ENCODE assay signal across 11 cellular contexts in the genomic region with DNA sequence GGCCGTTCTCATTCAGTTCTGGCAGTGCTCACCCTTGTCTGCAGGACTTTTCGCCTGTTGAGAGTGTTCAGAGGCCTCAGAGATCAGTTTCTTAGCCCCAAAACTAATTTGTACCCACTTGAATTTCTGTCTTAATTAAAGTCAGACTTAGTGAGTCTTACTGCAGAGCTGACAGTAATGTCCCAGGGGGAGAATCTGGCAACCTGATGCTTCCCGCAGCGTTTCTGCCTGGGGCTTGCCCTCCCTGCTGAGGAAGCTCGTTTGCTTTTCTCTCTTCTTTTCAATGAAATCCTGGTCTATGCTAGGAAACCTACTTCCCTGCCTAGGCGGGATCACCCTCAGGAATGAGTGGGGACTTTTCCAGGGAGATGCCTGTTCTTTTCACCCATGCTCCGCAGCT. TPM values are rescaled to one million over a fixed set of nuclear protein-coding genes. Genes with fewer than 3 reads are reported as not detected.
A peak's percentile ranks its signal among the peaks of the same experiment; 100 is the strongest.
DNase-seq lines count a peak whose midpoint lies in the region; ATAC-seq, FAIRE-seq and TF ChIP-seq lines count a peak whose summit lies in the region.
"Had no signal": no experiment of that assay in that cellular context is flagged by ENCODE, and none has a peak within 500 bp of the region (broad histone marks: within the 10 kb centered on the region; RNA-seq: fewer than 3 reads in every experiment).

No MANE protein-coding gene starts in this region.

- H3K27me3 ChIP-seq in HepG2 (ENCODE audit: control insufficient read depth in 1 of 2, insufficient read depth in 2 of 2, low read length in 2 of 2), result no peaks in the 10 kb centered on the region
- H3K27me3 ChIP-seq in right lobe of liver, result no peaks in the 10 kb centered on the region
- H3K27me3 ChIP-seq in K562 (ENCODE audit: control insufficient read depth in 2 of 2, insufficient read depth in 2 of 2, low read length in 2 of 2), result no peaks in the 10 kb centered on the region
- H3K27me3 ChIP-seq: BLaER1, left lung had no signal

- H3K9me1 ChIP-seq in K562 (ENCODE audit: control insufficient read depth, insufficient read depth, low read length), result no peaks in the 10 kb centered on the region

- BruUV-seq in HepG2 (replicated peaks; lab: Mats Ljungman, UMichigan), result no TSS peak
- BruUV-seq in K562 (replicated peaks; lab: Mats Ljungman, UMichigan), result no TSS peak

- CTCF ChIA-PET in HepG2 (lab: Yijun Ruan, JAX; ENCODE audit: low intra/inter-chr PET ratio, low total read pairs) (no interaction called here), K562 (lab: Yijun Ruan, JAX; ENCODE audit: low intra/inter-chr PET ratio) (no interaction called here)

- TF ChIP-seq POLR2A in HepG2 (IDR thresholded peaks at IDR 0.05; ENCODE audit: insufficient read depth in 1 of 2, low read depth in 2 of 2, low read length in 2 of 2) (no peak), right lobe of liver (IDR thresholded peaks at IDR 0.05) (no peak), K562 (conservative IDR thresholded peaks at IDR 0.05) (no peak)

- no peak for TF ChIP-seq RAD21 in HepG2 (CRISPR knock-in tag; IDR thresholded peaks at IDR 0.05)
- TF ChIP-seq RAD21 in K562 (CRISPR knock-in tag; conservative IDR thresholded peaks at IDR 0.05 in 1 of 2, IDR thresholded peaks at IDR 0.05 in 1 of 2), result no peak

- intact Hi-C loops in HepG2 (cut with micrococcal nuclease; ENCODE audit: unreplicated experiment), result no loop called here
- intact Hi-C loops in right lobe of liver (cut with DNase I), result no loop called here
- intact Hi-C loops in K562 (cut with micrococcal nuclease), result no loop called here

- TF ChIP-seq EP300 in HepG2 (IDR thresholded peaks at IDR 0.05; ENCODE audit: low read depth in 2 of 2, low read length in 2 of 2), result no peak
- no peak for TF ChIP-seq EP300 in HepG2 (CRISPR knock-in tag; IDR thresholded peaks at IDR 0.05; ENCODE audit: borderline replicate concordance)
- no peak for TF ChIP-seq EP300 in K562 (IDR thresholded peaks at IDR 0.05; ENCODE audit: low read length)

- peak overlapping the region; percentile 89 for H3K27ac ChIP-seq in HepG2 (ENCODE audit: extremely low read length, insufficient read depth, low read length)
- no peak overlapping the region for H3K27ac ChIP-seq in right lobe of liver
- H3K27ac ChIP-seq in K562 (ENCODE audit: extremely low read depth, low read depth, low read length), result peak overlapping the region; percentile 100
- H3K27ac ChIP-seq: BLaER1 had no signal

- DNase-seq in HepG2 (ENCODE audit: low spot score) (no peak), right lobe of liver (no peak), K562 (ENCODE audit: extremely low read depth in 1 of 4, low spot score in 3 of 4) (no peak), nephron progenitor cell (no peak), AG08395 (ENCODE audit: low spot score) (no peak)
- DNase-seq in stimulated activated naive CD8-positive, alpha-beta T cell treated with anti-CD3 and anti-CD28 coated beads, Interleukin-15, amount 100 ng/mL, for 72 hours, result no peak
- DNase-seq: right cardiac atrium had no signal

- ATAC-seq in HepG2 (no peak), right lobe of liver (no peak), K562 (no peak), HG02571 (IDR thresholded peaks at IDR 0.05; ENCODE audit: unreplicated experiment) (no peak), GM18870 (IDR thresholded peaks at IDR 0.05; ENCODE audit: unreplicated experiment) (no peak)
- ATAC-seq in stimulated activated naive CD8-positive, alpha-beta T cell treated with anti-CD3 and anti-CD28 coated beads, Interleukin-15, amount 100 ng/mL, for 72 hours, result no peak

- no peak for FAIRE-seq in HepG2 (lab: Jason Lieb, UNC)
- no peak for FAIRE-seq in K562 (lab: Jason Lieb, UNC)

- TF ChIP-seq CTCF in HepG2 (CRISPR knock-in tag; IDR thresholded peaks at IDR 0.05), result no peak
- TF ChIP-seq CTCF in right lobe of liver (IDR thresholded peaks at IDR 0.05), result no peak
- no peak for TF ChIP-seq CTCF in K562 (IDR thresholded peaks at IDR 0.05 in 2 of 3, conservative IDR thresholded peaks at IDR 0.05 in 1 of 3; ENCODE audit: insufficient read depth in 2 of 3, low read depth in 1 of 3, low read length in 3 of 3)
- no peak for TF ChIP-seq CTCF in nephron progenitor cell (IDR thresholded peaks at IDR 0.05)

- POLR2A ChIA-PET in HepG2 (lab: Yijun Ruan, JAX) (interaction anchor here (1.3 to 1.9 kb wide), 2 partner anchors 21 to 72 kb away, joined by 5 to 6 read pairs; no protein-coding TSS in a partner anchor), K562 (lab: Yijun Ruan, JAX) (interaction anchor here (1.4 kb wide), 1 partner anchor 8 kb away, joined by 5 read pairs; no protein-coding TSS in a partner anchor)

- H3K36me3 ChIP-seq in HepG2 (replicated peaks in 1 of 2; ENCODE audit: control insufficient read depth in 1 of 2, insufficient read depth in 2 of 2, low read length in 2 of 2) (peaks cover 13 to 55% of the 10 kb centered on the region in 2 experiments), right lobe of liver (peaks cover 0 to 9% (median 2%) of the 10 kb centered on the region in 4 donors), K562 (ENCODE audit: control insufficient read depth, insufficient read depth, low read length) (peaks cover 70% of the 10 kb centered on the region)

- in situ Hi-C loops in HepG2 (cut with HindIII; ENCODE audit: extremely low pct_ligation_motif_present, low pct_unique_long_range_greater_than_20kb), result no loop called here
- in situ Hi-C loops in K562 (cut with MboI), result no loop called here

- H3K4me2 ChIP-seq in HepG2 (ENCODE audit: low read depth, low read length) (no peak overlapping the region), K562 (ENCODE audit: insufficient read depth, low read length) (no peak overlapping the region)
- H3K4me2 ChIP-seq: BLaER1 had no signal

- H3K36me3 Mint-ChIP-seq in nephron progenitor cell (ENCODE audit: low read depth), result peaks cover 75% of the 10 kb centered on the region

- no peaks in the 10 kb centered on the region for H3K9me3 ChIP-seq in HepG2 (ENCODE audit: low read length)
- H3K9me3 ChIP-seq in right lobe of liver, result no peaks in the 10 kb centered on the region
- peaks cover 47% of the 10 kb centered on the region for H3K9me3 ChIP-seq in K562 (replicated peaks; ENCODE audit: control insufficient read depth, insufficient read depth, low read depth, low read length)

- H3K4me3 ChIP-seq in HepG2 (replicated peaks in 1 of 3; ENCODE audit: insufficient read depth in 1 of 3, low read depth in 2 of 3, low read length in 3 of 3) (no peak overlapping the region), right lobe of liver (no peak overlapping the region), K562 (no peak overlapping the region)
- H3K4me3 ChIP-seq: BLaER1, left lung had no signal

- H3K4me1 Mint-ChIP-seq in nephron progenitor cell, result no peaks in the 10 kb centered on the region
- peaks cover 23% of the 10 kb centered on the region for H3K4me1 Mint-ChIP-seq in stimulated activated naive CD8-positive, alpha-beta T cell treated with anti-CD3 and anti-CD28 coated beads, Interleukin-15, amount 100 ng/mL, for 72 hours

- 97% methylated on average over 7 of the region's 7 CpGs for WGBS in HepG2 (ENCODE audit: low lambda C conversion rate)
- 92% methylated on average over 2 of the region's 7 CpGs for WGBS in right lobe of liver (ENCODE audit: insufficient coverage, low coverage, low lambda C conversion rate, missing lambda C conversion rate)
- WGBS in K562 (ENCODE audit: insufficient coverage, low coverage, missing lambda C conversion rate), result 96% methylated on average over 6 of the region's 7 CpGs

- H3K79me2 ChIP-seq in HepG2 (ENCODE audit: insufficient read depth, low read length) (no peaks in the 10 kb centered on the region), K562 (ENCODE audit: control insufficient read depth, insufficient read depth, low read length) (no peaks in the 10 kb centered on the region)

- H4K20me1 ChIP-seq in HepG2 (ENCODE audit: insufficient read depth, low read length) (peaks cover 12% of the 10 kb centered on the region; the same call in 1 of the 2 replicates), K562 (replicated peaks; ENCODE audit: control insufficient read depth, insufficient read depth, low read length) (peaks cover 6% of the 10 kb centered on the region)

- H3K27me3 Mint-ChIP-seq in nephron progenitor cell (ENCODE audit: low read depth, poor library complexity), result no peaks in the 10 kb centered on the region
- H3K27me3 Mint-ChIP-seq in stimulated activated naive CD8-positive, alpha-beta T cell treated with anti-CD3 and anti-CD28 coated beads, Interleukin-15, amount 100 ng/mL, for 72 hours, result no peaks in the 10 kb centered on the region

- H3K27ac Mint-ChIP-seq in nephron progenitor cell, result peak overlapping the region; percentile 88
- H3K27ac Mint-ChIP-seq in stimulated activated naive CD8-positive, alpha-beta T cell treated with anti-CD3 and anti-CD28 coated beads, Interleukin-15, amount 100 ng/mL, for 72 hours, result peak overlapping the region in 1 of 2 donors; percentile 99

- H2AFZ ChIP-seq in HepG2 (ENCODE audit: low read length) (no peak overlapping the region), K562 (ENCODE audit: low read depth, low read length) (no peak overlapping the region)

- H3K9me3 Mint-ChIP-seq in nephron progenitor cell, result peaks cover 16% of the 10 kb centered on the region
- peaks cover 0 to 19% of the 10 kb centered on the region in 2 donors for H3K9me3 Mint-ChIP-seq in stimulated activated naive CD8-positive, alpha-beta T cell treated with anti-CD3 and anti-CD28 coated beads, Interleukin-15, amount 100 ng/mL, for 72 hours

- no peak overlapping the region for H3K4me3 Mint-ChIP-seq in nephron progenitor cell
- H3K4me3 Mint-ChIP-seq in stimulated activated naive CD8-positive, alpha-beta T cell treated with anti-CD3 and anti-CD28 coated beads, Interleukin-15, amount 100 ng/mL, for 72 hours, result no peak overlapping the region

- peaks cover 7% of the 10 kb centered on the region for H3K4me1 ChIP-seq in HepG2 (ENCODE audit: insufficient read depth, low read length)
- H3K4me1 ChIP-seq in right lobe of liver, result no peaks in the 10 kb centered on the region
- peaks cover 2 to 16% of the 10 kb centered on the region in 2 experiments; a peak in 4 of 5 replicates for H3K4me1 ChIP-seq in K562 (replicated peaks in 1 of 2; ENCODE audit: control insufficient read depth in 2 of 2, insufficient read depth in 2 of 2, low read length in 2 of 2)
- H3K4me1 ChIP-seq: BLaER1, left lung had no signal

- H3K9ac ChIP-seq in HepG2 (ENCODE audit: insufficient read depth, low read depth, low read length), result no peak overlapping the region
- H3K9ac ChIP-seq in K562 (ENCODE audit: insufficient read depth in 1 of 2, low read depth in 2 of 2, low read length in 2 of 2), result peak overlapping the region in 1 of 2 experiments; percentile 66; a peak in 1 of 4 replicates
- H3K9ac ChIP-seq: BLaER1 had no signal

RNA-seq across cellular contexts. Expression of a gene that starts 25.3 kb away (rescaled TPM):
- total RNA-seq in HepG2 (2016; rRNA removed; fragmentation: Illumina TruSeq; extraction: Trizol) (13.0 and 17.0 TPM in 2 replicates), right lobe of liver (10 to 100 TPM in 3 of 6 experiments, 1 to 10 TPM in 3; 2.6 to 17.5 (median 7.6) TPM), K562 (2014; rRNA removed) (5.8 and 8.3 TPM in 2 replicates), K562 (2014; rRNA removed; fragmentation: Illumina TruSeq; extraction: Trizol) (2.8 and 3.2 TPM in 2 replicates), K562 (2015; rRNA removed; fragmentation: Illumina TruSeq; extraction: Trizol) (4.2 and 4.3 TPM in 2 replicates), K562 (2021) (12.9 and 13.0 TPM in 2 replicates)
- 18.8 and 21.7 TPM in 2 replicates for total RNA-seq in HepG2 (2016; cell fraction: cytosol; rRNA removed; fragmentation: Illumina TruSeq; extraction: Trizol; ENCODE audit: low read depth)
- total RNA-seq in HepG2 (2016; cell fraction: insoluble cytoplasmic fraction; rRNA removed; fragmentation: Illumina TruSeq; extraction: Trizol), result 11.4 and 16.1 TPM in 2 replicates
- total RNA-seq in HepG2 (2016; cell fraction: membrane; rRNA removed; fragmentation: Illumina TruSeq; extraction: Trizol), result 40.2 and 47.3 TPM in 2 replicates
- 7.6 and 10.0 TPM in 2 replicates for total RNA-seq in HepG2 (2016; cell fraction: nucleus; rRNA removed; fragmentation: Illumina TruSeq; extraction: Trizol)
- polyA plus RNA-seq in HepG2 (2011; rRNA removed) (40.4 and 51.0 TPM in 2 replicates), K562 (2011; rRNA removed) (6.9 and 8.5 TPM in 2 replicates), K562 (2014; fragmentation: Illumina TruSeq; extraction: Trizol) (10.9 and 12.9 TPM in 2 replicates), K562 (2014; fragmentation: Nextera tagmentation; extraction: Ambion mirVana) (under 1 TPM; 0.55 to 0.90 TPM), K562 (2014; rRNA removed) (9.5 and 10.8 TPM in 2 replicates)
- 44.2 and 56.2 TPM in 2 replicates for polyA plus RNA-seq in HepG2 (2011; cell fraction: cytosol; rRNA removed)
- polyA plus RNA-seq in HepG2 (2011; cell fraction: nucleus; rRNA removed), result 31.7 and 32.2 TPM in 2 replicates
- polyA plus RNA-seq in HepG2 (2012), result 16.4 and 30.0 TPM in 2 replicates
- polyA plus RNA-seq in HepG2 (2016; cell fraction: cytosol; fragmentation: Illumina TruSeq; extraction: Trizol; ENCODE audit: low read depth), result 60.8 and 72.2 TPM in 2 replicates
- polyA plus RNA-seq in HepG2 (2016; cell fraction: insoluble cytoplasmic fraction; fragmentation: Illumina TruSeq; extraction: Trizol; ENCODE audit: low read depth), result 33.1 and 40.9 TPM in 2 replicates
- polyA plus RNA-seq in HepG2 (2016; cell fraction: membrane; fragmentation: Illumina TruSeq; extraction: Trizol; ENCODE audit: low read depth), result 102 TPM in 2 replicates
- 31.0 and 33.1 TPM in 2 replicates for polyA plus RNA-seq in HepG2 (2016; cell fraction: nucleus; fragmentation: Illumina TruSeq; extraction: Trizol; ENCODE audit: insufficient read depth, low read depth)
- polyA minus RNA-seq in HepG2 (2011; rRNA and poly(A)+ RNA removed; ENCODE audit: low replicate concordance), result 5.9 and 53.2 TPM in 2 replicates
- 23.0 and 26.9 TPM in 2 replicates for polyA minus RNA-seq in HepG2 (2011; cell fraction: cytosol; rRNA and poly(A)+ RNA removed)
- polyA minus RNA-seq in HepG2 (2011; cell fraction: nucleus; rRNA and poly(A)+ RNA removed), result 9.8 and 13.2 TPM in 2 replicates
- 2.7 and 9.4 TPM in 2 replicates for total RNA-seq in K562 (2011; cell fraction: chromatin; rRNA removed; ENCODE audit: low replicate concordance)
- 4.5 and 5.7 TPM in 2 replicates for total RNA-seq in K562 (2011; cell fraction: nucleolus; rRNA removed)
- 4.5 and 5.2 TPM in 2 replicates for total RNA-seq in K562 (2011; cell fraction: nucleoplasm; rRNA removed)
- polyA plus RNA-seq in K562 (2011; cell fraction: cytosol; rRNA removed), result 14.1 and 24.5 TPM in 2 replicates
- polyA plus RNA-seq in K562 (2011; cell fraction: nucleus; rRNA removed), result 6.8 and 9.1 TPM in 2 replicates
- polyA plus RNA-seq in K562 (2012), result 8.0 and 13.9 TPM in 2 replicates
- 2.0 and 3.9 TPM in 2 replicates for polyA minus RNA-seq in K562 (2011; rRNA and poly(A)+ RNA removed)
- 7.9 and 11.8 TPM in 2 replicates for polyA minus RNA-seq in K562 (2011; cell fraction: cytosol; rRNA and poly(A)+ RNA removed)
- polyA minus RNA-seq in K562 (2011; cell fraction: nucleus; rRNA and poly(A)+ RNA removed), result 1.6 and 3.0 TPM in 2 replicates

RNA-seq across cellular contexts. Expression of a gene that starts 45.4 kb away (rescaled TPM):
- total RNA-seq in HepG2 (2016; rRNA removed; fragmentation: Illumina TruSeq; extraction: Trizol) (98.5 and 107 TPM in 2 replicates), right lobe of liver (10 to 100 TPM; 16.7 to 44.1 (median 20.7) TPM), K562 (2014; rRNA removed) (147 and 173 TPM in 2 replicates), K562 (2014; rRNA removed; fragmentation: Illumina TruSeq; extraction: Trizol) (29.4 and 33.0 TPM in 2 replicates), K562 (2015; rRNA removed; fragmentation: Illumina TruSeq; extraction: Trizol) (58.6 and 63.2 TPM in 2 replicates), K562 (2021) (71.5 and 80.6 TPM in 2 replicates)
- 134 and 176 TPM in 2 replicates for total RNA-seq in HepG2 (2016; cell fraction: cytosol; rRNA removed; fragmentation: Illumina TruSeq; extraction: Trizol; ENCODE audit: low read depth)
- 103 and 113 TPM in 2 replicates for total RNA-seq in HepG2 (2016; cell fraction: insoluble cytoplasmic fraction; rRNA removed; fragmentation: Illumina TruSeq; extraction: Trizol)
- 127 and 160 TPM in 2 replicates for total RNA-seq in HepG2 (2016; cell fraction: membrane; rRNA removed; fragmentation: Illumina TruSeq; extraction: Trizol)
- 48.8 and 61.5 TPM in 2 replicates for total RNA-seq in HepG2 (2016; cell fraction: nucleus; rRNA removed; fragmentation: Illumina TruSeq; extraction: Trizol)
- polyA plus RNA-seq in HepG2 (2011; rRNA removed) (98.2 and 108 TPM in 2 replicates), K562 (2011; rRNA removed) (74.0 and 87.6 TPM in 2 replicates), K562 (2014; fragmentation: Illumina TruSeq; extraction: Trizol) (42.3 and 88.3 TPM in 2 replicates), K562 (2014; fragmentation: Nextera tagmentation; extraction: Ambion mirVana) (10 to 100 TPM; 39.3 to 60.1 TPM), K562 (2014; rRNA removed) (136 and 173 TPM in 2 replicates)
- polyA plus RNA-seq in HepG2 (2011; cell fraction: cytosol; rRNA removed), result 100 and 138 TPM in 2 replicates
- polyA plus RNA-seq in HepG2 (2011; cell fraction: nucleus; rRNA removed), result 490 and 545 TPM in 2 replicates
- 37.2 and 56.0 TPM in 2 replicates for polyA plus RNA-seq in HepG2 (2012)
- 170 and 205 TPM in 2 replicates for polyA plus RNA-seq in HepG2 (2016; cell fraction: cytosol; fragmentation: Illumina TruSeq; extraction: Trizol; ENCODE audit: low read depth)
- 116 and 132 TPM in 2 replicates for polyA plus RNA-seq in HepG2 (2016; cell fraction: insoluble cytoplasmic fraction; fragmentation: Illumina TruSeq; extraction: Trizol; ENCODE audit: low read depth)
- polyA plus RNA-seq in HepG2 (2016; cell fraction: membrane; fragmentation: Illumina TruSeq; extraction: Trizol; ENCODE audit: low read depth), result 126 and 153 TPM in 2 replicates
- 123 and 136 TPM in 2 replicates for polyA plus RNA-seq in HepG2 (2016; cell fraction: nucleus; fragmentation: Illumina TruSeq; extraction: Trizol; ENCODE audit: insufficient read depth, low read depth)
- polyA minus RNA-seq in HepG2 (2011; rRNA and poly(A)+ RNA removed; ENCODE audit: low replicate concordance), result 22.3 and 116 TPM in 2 replicates
- 31.8 and 36.4 TPM in 2 replicates for polyA minus RNA-seq in HepG2 (2011; cell fraction: cytosol; rRNA and poly(A)+ RNA removed)
- polyA minus RNA-seq in HepG2 (2011; cell fraction: nucleus; rRNA and poly(A)+ RNA removed), result 46.0 and 51.1 TPM in 2 replicates
- total RNA-seq in K562 (2011; cell fraction: chromatin; rRNA removed; ENCODE audit: low replicate concordance), result 71.6 and 183 TPM in 2 replicates
- 99.4 and 127 TPM in 2 replicates for total RNA-seq in K562 (2011; cell fraction: nucleolus; rRNA removed)
- 79.5 and 80.2 TPM in 2 replicates for total RNA-seq in K562 (2011; cell fraction: nucleoplasm; rRNA removed)
- 119 and 177 TPM in 2 replicates for polyA plus RNA-seq in K562 (2011; cell fraction: cytosol; rRNA removed)
- 132 and 207 TPM in 2 replicates for polyA plus RNA-seq in K562 (2011; cell fraction: nucleus; rRNA removed)
- polyA plus RNA-seq in K562 (2012), result 63.5 and 81.5 TPM in 2 replicates
- 27.9 and 38.8 TPM in 2 replicates for polyA minus RNA-seq in K562 (2011; rRNA and poly(A)+ RNA removed)
- polyA minus RNA-seq in K562 (2011; cell fraction: cytosol; rRNA and poly(A)+ RNA removed), result 32.6 and 34.2 TPM in 2 replicates
- 29.4 and 31.1 TPM in 2 replicates for polyA minus RNA-seq in K562 (2011; cell fraction: nucleus; rRNA and poly(A)+ RNA removed)

Comparison
In these comparisons a context has a peak if more than half of its experiments do, and no peak if none do; other contexts are left out.
1. H3K27ac ChIP-seq: peak in HepG2 (single experiment) and K562 (single experiment); none in right lobe of liver (0 of 3).